ENCODE assay signal across 1 cellular context in the genomic region with DNA sequence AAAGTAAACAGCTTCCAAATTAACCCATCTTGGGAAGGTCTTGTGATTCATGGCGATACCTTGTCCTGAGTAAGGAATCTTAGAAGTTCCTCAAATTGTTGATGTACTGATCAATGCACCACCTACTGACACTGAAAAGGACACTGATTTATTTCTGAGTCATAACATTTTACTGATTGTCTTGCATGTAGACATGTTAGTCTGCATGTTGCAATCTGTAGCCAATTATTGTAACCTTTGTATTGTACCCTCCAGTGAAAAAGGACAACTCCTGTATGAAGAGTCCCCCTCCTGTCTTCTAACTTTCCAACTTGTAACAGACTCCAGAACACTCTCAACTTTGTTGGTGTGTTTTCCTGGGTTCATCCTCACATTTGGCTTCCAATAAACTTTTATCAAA.
A peak's percentile ranks its signal among the peaks of the same experiment; 100 is the strongest.
TF ChIP-seq lines count a peak whose summit lies in the region.

No MANE protein-coding gene starts in this region.

TF ChIP-seq in HEK293, 187 proteins besides CTCF, POLR2A, EP300 and RAD21:
- TF ChIP-seq, protein P1, sequence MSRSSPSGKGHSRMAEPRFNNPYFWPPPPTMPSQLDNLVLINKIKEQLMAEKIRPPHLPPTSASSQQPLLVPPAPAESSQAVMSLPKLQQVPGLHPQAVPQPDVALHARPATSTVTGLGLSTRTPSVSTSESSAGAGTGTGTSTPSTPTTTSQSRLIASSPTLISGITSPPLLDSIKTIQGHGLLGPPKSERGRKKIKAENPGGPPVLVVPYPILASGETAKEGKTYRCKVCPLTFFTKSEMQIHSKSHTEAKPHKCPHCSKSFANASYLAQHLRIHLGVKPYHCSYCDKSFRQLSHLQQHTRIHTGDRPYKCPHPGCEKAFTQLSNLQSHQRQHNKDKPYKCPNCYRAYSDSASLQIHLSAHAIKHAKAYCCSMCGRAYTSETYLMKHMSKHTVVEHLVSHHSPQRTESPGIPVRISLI (tag by site-specific recombination; IDR thresholded peaks at IDR 0.05) = no peak
- TF ChIP-seq HOXD13 (CRISPR knock-in tag; IDR thresholded peaks at IDR 0.05; ENCODE audit: borderline replicate concordance) = no peak
- peak; percentile 26; the same call in 1 of the 2 replicates for TF ChIP-seq ZNF133 (tag by site-specific recombination; IDR thresholded peaks at IDR 0.05)
- TF ChIP-seq ZNF658 (tag by site-specific recombination; IDR thresholded peaks at IDR 0.05) = no peak
- TF ChIP-seq ZNF24 (tag by site-specific recombination; IDR thresholded peaks at IDR 0.05) = no peak
TF ChIP-seq in HEK293: peak in this region for 1.
